16 cellular contexts compared by ENCODE assay signal in genomic region chr19:49595819-49596404, GRCh38. TPM values are rescaled to one million over a fixed set of nuclear protein-coding genes. Genes with fewer than 3 reads are reported as not detected.
DNase-seq lines count a peak whose midpoint lies in the region; ATAC-seq and TF ChIP-seq lines count a peak whose summit lies in the region.
"Had no signal": no experiment of that assay in that cellular context is flagged by ENCODE, and none has a peak within 500 bp of the region (broad histone marks: within the 10 kb centered on the region; RNA-seq: fewer than 3 reads in every experiment).

No MANE protein-coding gene starts in this region.

- H4K5ac ChIP-seq in IMR-90 (ENCODE audit: low read depth, low read length), result no peak overlapping the region

- CTCF ChIA-PET in IMR-90 (lab: Yijun Ruan, JAX), result no interaction called here

- H3K4me3 ChIP-seq in IMR-90 (ENCODE audit: insufficient read depth, low read depth, low read length) (no peak overlapping the region), neuronal stem cell (ENCODE audit: low read length in 2 of 2) (no peak overlapping the region)

- H3K4me2 ChIP-seq in IMR-90 (ENCODE audit: low read depth, low read length), result no peak overlapping the region
- no peak overlapping the region for H3K4me2 ChIP-seq in neuronal stem cell (ENCODE audit: insufficient read depth, low read length, poor library complexity, severe bottlenecking)

- TF ChIP-seq CTCF in IMR-90 (conservative IDR thresholded peaks at IDR 0.05; ENCODE audit: low read depth, low read length), result no peak

- ATAC-seq in IMR-90 (ENCODE audit: low read depth) (no peak), GM19035 (IDR thresholded peaks at IDR 0.05; ENCODE audit: unreplicated experiment) (no peak)

- TF ChIP-seq RAD21 in IMR-90 (IDR thresholded peaks at IDR 0.05; ENCODE audit: low read length), result no peak

- H3K18ac ChIP-seq in IMR-90 (ENCODE audit: low read depth, low read length) (no peak overlapping the region), neuronal stem cell (ENCODE audit: low read length) (no peak overlapping the region)

- no peak for TF ChIP-seq POLR2A in IMR-90 (IDR thresholded peaks at IDR 0.05; ENCODE audit: low read depth, low read length)

- H2BK15ac ChIP-seq in IMR-90 (ENCODE audit: low read depth, low read length), result no peak overlapping the region
- H2BK15ac ChIP-seq in neuronal stem cell (ENCODE audit: low read length), result no peak overlapping the region

- no peak overlapping the region for H3K4ac ChIP-seq in IMR-90 (ENCODE audit: low read depth, low read length)
- no peak overlapping the region for H3K4ac ChIP-seq in neuronal stem cell (ENCODE audit: low read length)

- no peak overlapping the region for H4K91ac ChIP-seq in IMR-90 (ENCODE audit: insufficient read depth, low read depth, low read length)
- no peak overlapping the region for H4K91ac ChIP-seq in neuronal stem cell (ENCODE audit: low read depth, low read length, poor library complexity)

- H3K79me1 ChIP-seq in IMR-90 (ENCODE audit: low read depth in 1 of 2, low read length in 2 of 2) (peaks cover 18 to 44% of the 10 kb centered on the region in 2 experiments), neuronal stem cell (ENCODE audit: low read depth, low read length) (peaks cover 35% of the 10 kb centered on the region)

- no peak overlapping the region for H2BK20ac ChIP-seq in IMR-90 (ENCODE audit: low read depth, low read length)

- BruUV-seq in IMR-90 (replicated peaks; lab: Mats Ljungman, UMichigan), result TSS peak; percentile 36

- H3K27ac ChIP-seq in IMR-90 (ENCODE audit: insufficient read depth, low read length) (no peak overlapping the region), neuronal stem cell (replicated peaks; ENCODE audit: low read length) (no peak overlapping the region)
- H3K27ac ChIP-seq: C4-2B had no signal

- no peak overlapping the region for H2BK12ac ChIP-seq in neuronal stem cell (ENCODE audit: low read length)

- intact Hi-C loops in IMR-90 (cut with micrococcal nuclease), result no loop called here

- no peak overlapping the region for H3K9ac ChIP-seq in IMR-90 (ENCODE audit: low read depth, low read length)
- no peak overlapping the region for H3K9ac ChIP-seq in neuronal stem cell (ENCODE audit: low read depth, low read length, poor library complexity)

- H2AFZ ChIP-seq in IMR-90 (replicated peaks; ENCODE audit: low read length, poor library complexity) (no peak overlapping the region), neuronal stem cell (ENCODE audit: low read length) (no peak overlapping the region)

- no peak overlapping the region for H2AK9ac ChIP-seq in IMR-90 (replicated peaks; ENCODE audit: low read depth, low read length, poor library complexity)

- DNase-seq in D341Med (ENCODE audit: low spot score) (peak; percentile 15), IMR-90 (no peak), neuronal stem cell (ENCODE audit: low spot score) (no peak), KBM-7 (no peak)
- DNase-seq in activated CD4-positive, alpha-beta T cell treated with anti-CD3 and anti-CD28 coated beads for 1 hour, result no peak
- DNase-seq: DMS 273 treated with DMSO at 0.1 percent for 48 hours, H9, NCI-H1105 treated with DMSO at 0.1 percent for 48 hours, NCI-H187 treated with DMSO at 0.1 percent for 48 hours, NCI-H748 treated with DMSO at 0.1 percent for 48 hours, OCI-M1, RPMI8226, SIG-M5 had no signal

- H2BK5ac ChIP-seq in IMR-90 (ENCODE audit: low read depth, low read length, poor library complexity, severe bottlenecking) (no peak overlapping the region), neuronal stem cell (ENCODE audit: low read length) (no peak overlapping the region)

- H3K36me3 ChIP-seq in IMR-90 (ENCODE audit: control insufficient read depth, insufficient read depth, low read length), result peaks cover 54% of the 10 kb centered on the region
- H3K36me3 ChIP-seq in neuronal stem cell (replicated peaks in 1 of 2; ENCODE audit: control insufficient read depth in 2 of 2, insufficient read depth in 2 of 2, low read length in 2 of 2), result peaks cover 49 to 64% of the 10 kb centered on the region in 2 donors

- no peaks in the 10 kb centered on the region for H3K27me3 ChIP-seq in IMR-90 (ENCODE audit: control insufficient read depth, insufficient read depth, low read length)
- no peaks in the 10 kb centered on the region for H3K27me3 ChIP-seq in neuronal stem cell (ENCODE audit: control insufficient read depth in 3 of 3, insufficient read depth in 3 of 3, low read depth in 1 of 3, low read length in 3 of 3)

- H2AK5ac ChIP-seq in IMR-90 (ENCODE audit: low read depth, low read length) (no peak overlapping the region), neuronal stem cell (ENCODE audit: low read depth, low read length) (no peak overlapping the region)

- no peak overlapping the region for H2BK120ac ChIP-seq in IMR-90 (ENCODE audit: low read depth, low read length)
- no peak overlapping the region for H2BK120ac ChIP-seq in neuronal stem cell (ENCODE audit: low read depth, low read length)

- H3K23ac ChIP-seq in IMR-90 (ENCODE audit: low read depth, low read length) (no peak overlapping the region), neuronal stem cell (ENCODE audit: low read depth, low read length, poor library complexity) (no peak overlapping the region)

- H3K14ac ChIP-seq in IMR-90 (replicated peaks; ENCODE audit: low read depth, low read length) (no peak overlapping the region), neuronal stem cell (ENCODE audit: low read length) (no peak overlapping the region)

- WGBS in IMR-90 (ENCODE audit: extremely low coverage in 2 of 2, insufficient read length in 1 of 2), 2 experiments, result 98% methylated on average over 17 of the region's 32 CpGs; no CpG with 5 or more reads in 1 of the 2 experiments
- no CpG with 5 or more reads among the region's 32 CpGs for WGBS in neuronal stem cell (ENCODE audit: extremely low coverage in 2 of 2, insufficient read length in 2 of 2, insufficient replicate concordance in 1 of 2), 2 donors

- H4K8ac ChIP-seq in IMR-90 (ENCODE audit: low read depth in 2 of 2, low read length in 2 of 2) (no peak overlapping the region), neuronal stem cell (ENCODE audit: low read depth, low read length) (peak overlapping the region; percentile 17)

- in situ Hi-C loops in IMR-90 (cut with MboI; ENCODE audit: low sequenced_read_pairs) (no loop called here), KBM-7 (cut with MboI; ENCODE audit: low pct_unique_long_range_greater_than_20kb, low sequenced_read_pairs) (no loop called here)

- H3K9me3 ChIP-seq in IMR-90 (ENCODE audit: control insufficient read depth, insufficient read depth, low read length) (no peaks in the 10 kb centered on the region), neuronal stem cell (replicated peaks in 1 of 2; ENCODE audit: control insufficient read depth in 2 of 2, insufficient read depth in 1 of 2, low read depth in 1 of 2, low read length in 2 of 2) (no peaks in the 10 kb centered on the region)

- H4K20me1 ChIP-seq in IMR-90 (ENCODE audit: insufficient read depth, low read length), result peaks cover 39% of the 10 kb centered on the region

- H3K56ac ChIP-seq in IMR-90 (ENCODE audit: extremely low read depth, insufficient read depth, low read length), result no peak overlapping the region

- H3K4me1 ChIP-seq in IMR-90 (ENCODE audit: control insufficient read depth, insufficient read depth, low read length) (peaks cover 7% of the 10 kb centered on the region; the same call in 1 of the 2 replicates), neuronal stem cell (ENCODE audit: control insufficient read depth in 2 of 2, insufficient read depth in 1 of 2, low read depth in 1 of 2, low read length in 2 of 2) (peaks cover 8 to 9% of the 10 kb centered on the region in 2 donors)

- dilution Hi-C loops in IMR-90 (cut with HindIII; ENCODE audit: low sequenced_read_pairs, unreplicated experiment), result no loop called here

- peaks cover 3% of the 10 kb centered on the region; the same call in 1 of the 2 replicates for H3K9me1 ChIP-seq in IMR-90 (ENCODE audit: insufficient read depth, low read length)

- POLR2A ChIA-PET in IMR-90 (lab: Charles Lee; ENCODE audit: unreplicated experiment), result no interaction called here

TF ChIP-seq in IMR-90, 13 proteins besides CTCF, POLR2A, EP300 and RAD21 (continues in another document):
- TF ChIP-seq NFE2L2 (IDR thresholded peaks at IDR 0.05; ENCODE audit: low read depth, low read length) (no peak), MAZ (IDR thresholded peaks at IDR 0.05; ENCODE audit: borderline replicate concordance, low read depth, low read length) (no peak), BHLHE40 (IDR thresholded peaks at IDR 0.05; ENCODE audit: low read depth, low read length) (no peak), FOS (IDR thresholded peaks at IDR 0.05; ENCODE audit: low read depth, low read length) (no peak), RFX5 (IDR thresholded peaks at IDR 0.05; ENCODE audit: low read depth, low read length) (no peak)

RNA-seq across cellular contexts. Expression of gene PRR12, which starts 4.9 kb away (rescaled TPM):
- total RNA-seq in IMR-90 (2012; rRNA removed), result 0.28 and 0.36 TPM in 2 replicates
- 4.0 and 4.1 TPM in 2 replicates for polyA plus RNA-seq in IMR-90 (2012; rRNA removed)
- 3.8 and 3.9 TPM in 2 replicates for polyA plus RNA-seq in IMR-90 (2012; cell fraction: cytosol; rRNA removed)
- 5.8 and 9.9 TPM in 2 replicates for polyA plus RNA-seq in IMR-90 (2012; cell fraction: nucleus; rRNA removed; ENCODE audit: low replicate concordance)
- polyA plus RNA-seq in neuronal stem cell (2013, experiment 1 of 2), result 16.0 TPM
- 16.2 TPM for polyA plus RNA-seq in neuronal stem cell (2013, experiment 2 of 2)

RNA-seq across cellular contexts. Expression of gene PRRG2, which starts 14.8 kb away (rescaled TPM):
- under 0.01 and 0.54 TPM in 2 replicates for total RNA-seq in IMR-90 (2012; rRNA removed)
- polyA plus RNA-seq in IMR-90 (2012; rRNA removed), result 0.14 and 0.52 TPM in 2 replicates
- polyA plus RNA-seq in IMR-90 (2012; cell fraction: cytosol; rRNA removed), result 0.13 and 0.25 TPM in 2 replicates
- polyA plus RNA-seq in IMR-90 (2012; cell fraction: nucleus; rRNA removed; ENCODE audit: low replicate concordance), result 0.15 and 0.25 TPM in 2 replicates
- polyA plus RNA-seq in neuronal stem cell (2013, experiment 1 of 2), result 0.73 TPM
- polyA plus RNA-seq in neuronal stem cell (2013, experiment 2 of 2), result 1.00 TPM
- total RNA-seq: NCI-H460 had no signal

RNA-seq across cellular contexts. Expression of gene NOSIP, which starts 15.6 kb away (rescaled TPM):
- 118 and 130 TPM in 2 replicates for total RNA-seq in IMR-90 (2012; rRNA removed)
- 138 and 164 TPM in 2 replicates for polyA plus RNA-seq in IMR-90 (2012; rRNA removed)
- 60.4 and 106 TPM in 2 replicates for polyA plus RNA-seq in IMR-90 (2012; cell fraction: cytosol; rRNA removed)
- polyA plus RNA-seq in IMR-90 (2012; cell fraction: nucleus; rRNA removed; ENCODE audit: low replicate concordance), result 69.7 and 147 TPM in 2 replicates
- 44.8 TPM for polyA plus RNA-seq in neuronal stem cell (2013, experiment 1 of 2)
- polyA plus RNA-seq in neuronal stem cell (2013, experiment 2 of 2), result 45.0 TPM

RNA-seq across cellular contexts. Expression of gene RRAS, which starts 44.0 kb away (rescaled TPM):
- total RNA-seq in IMR-90 (2012; rRNA removed), result 50.2 and 50.5 TPM in 2 replicates
- polyA plus RNA-seq in IMR-90 (2012; rRNA removed), result 241 and 267 TPM in 2 replicates
- 277 and 456 TPM in 2 replicates for polyA plus RNA-seq in IMR-90 (2012; cell fraction: cytosol; rRNA removed)
- 108 and 251 TPM in 2 replicates for polyA plus RNA-seq in IMR-90 (2012; cell fraction: nucleus; rRNA removed; ENCODE audit: low replicate concordance)
- 24.4 TPM for polyA plus RNA-seq in neuronal stem cell (2013, experiment 1 of 2)
- 23.5 TPM for polyA plus RNA-seq in neuronal stem cell (2013, experiment 2 of 2)

RNA-seq across cellular contexts. Expression of gene SCAF1, which starts 46.1 kb away (rescaled TPM):
- total RNA-seq in IMR-90 (2012; rRNA removed), result 2.2 and 3.1 TPM in 2 replicates
- polyA plus RNA-seq in IMR-90 (2012; rRNA removed), result 14.6 and 14.8 TPM in 2 replicates
- 22.4 and 28.7 TPM in 2 replicates for polyA plus RNA-seq in IMR-90 (2012; cell fraction: cytosol; rRNA removed)
- polyA plus RNA-seq in IMR-90 (2012; cell fraction: nucleus; rRNA removed; ENCODE audit: low replicate concordance), result 29.5 and 60.4 TPM in 2 replicates
- polyA plus RNA-seq in neuronal stem cell (2013, experiment 1 of 2), result 46.4 TPM
- 48.0 TPM for polyA plus RNA-seq in neuronal stem cell (2013, experiment 2 of 2)
